8 cellular contexts compared by ENCODE assay signal in genomic region chr4:138241281-138242075, GRCh38. TPM values are rescaled to one million over a fixed set of nuclear protein-coding genes. Genes with fewer than 3 reads are reported as not detected.
DNase-seq lines count a peak whose midpoint lies in the region; ATAC-seq and TF ChIP-seq lines count a peak whose summit lies in the region.

No MANE protein-coding gene starts in this region.

- peak overlapping the region; percentile 51 for H2AFZ ChIP-seq in fibroblast of lung (ENCODE audit: low read length)

- H3K4me3 ChIP-seq in fibroblast of lung (replicated peaks in 1 of 4; ENCODE audit: control extremely low read depth in 1 of 4, insufficient read depth in 1 of 4, low read depth in 3 of 4, low read length in 4 of 4): peak overlapping the region; percentile 58 to 86 (median 60)
- H3K4me3 ChIP-seq in skeletal muscle cell (ENCODE audit: low read depth, low read length): peak overlapping the region; percentile 65

- peaks cover 14% of the 10 kb centered on the region for H3K4me1 Mint-ChIP-seq in activated T-cell treated with anti-CD3 and anti-CD28 coated beads, Interleukin-2, amount 50 U/mL, for 4 hours (ENCODE audit: low read depth)

- H3K27ac ChIP-seq in fibroblast of lung (ENCODE audit: insufficient read depth, low read length): peak overlapping the region; percentile 83

- H3K36me3 Mint-ChIP-seq in activated T-cell treated with anti-CD3 and anti-CD28 coated beads, Interleukin-2, amount 50 U/mL, for 4 hours (ENCODE audit: insufficient read depth): no peaks in the 10 kb centered on the region

- peak overlapping the region; percentile 97 for H3K4me2 ChIP-seq in fibroblast of lung (ENCODE audit: extremely low read depth, insufficient read depth, low read length)

- no peaks in the 10 kb centered on the region for H3K4me1 ChIP-seq in fibroblast of lung (ENCODE audit: control insufficient read depth, extremely low read depth, insufficient read depth, low read length)

- no peak for DNase-seq in activated T-cell treated with anti-CD3 and anti-CD28 coated beads, Interleukin-2, amount 50 U/mL, for 4 hours
- no peak for DNase-seq in activated T-cell treated with anti-CD3 and anti-CD28 coated beads, Interleukin-2, amount 50 U/mL, for 1 hour
- peak; percentile 51 for DNase-seq in UCSD-AML1 (lab: John Stamatoyannopoulos, UW; ENCODE audit: unreplicated experiment)
- DNase-seq in fibroblast of lung (ENCODE audit: low read depth in 2 of 2): peak; percentile 45 to 56
- no peak for DNase-seq in skeletal muscle cell (ENCODE audit: low read depth)
- DNase-seq in NCI-H187 (lab: John Stamatoyannopoulos, UW): no peak
- DNase-seq in foreskin melanocyte: no peak

- H3K9me3 ChIP-seq in fibroblast of lung (ENCODE audit: control insufficient read depth, insufficient read depth, low read depth, low read length): no peaks in the 10 kb centered on the region

- no peaks in the 10 kb centered on the region for H4K20me1 ChIP-seq in fibroblast of lung (ENCODE audit: control insufficient read depth, extremely low read depth, insufficient read depth, low read length)

- ATAC-seq in activated T-cell treated with anti-CD3 and anti-CD28 coated beads, Interleukin-2, amount 50 U/mL, for 4 hours: no peak
- peak; percentile 0 for ATAC-seq in HG03280 (IDR thresholded peaks at IDR 0.05; ENCODE audit: unreplicated experiment)

- peaks cover 17% of the 10 kb centered on the region for H3K79me2 ChIP-seq in fibroblast of lung (ENCODE audit: control insufficient read depth, insufficient read depth, low read length)

- H3K27me3 Mint-ChIP-seq in activated T-cell treated with anti-CD3 and anti-CD28 coated beads, Interleukin-2, amount 50 U/mL, for 4 hours (ENCODE audit: low read depth): no peaks in the 10 kb centered on the region

- no peak overlapping the region for H3K9ac ChIP-seq in fibroblast of lung (ENCODE audit: insufficient read depth, low read length)

- H3K27me3 ChIP-seq in fibroblast of lung (ENCODE audit: control insufficient read depth, insufficient read depth, low read length): no peaks in the 10 kb centered on the region

- no peaks in the 10 kb centered on the region for H3K36me3 ChIP-seq in fibroblast of lung (ENCODE audit: control insufficient read depth, insufficient read depth, low read length)

- H3K4me3 Mint-ChIP-seq in activated T-cell treated with anti-CD3 and anti-CD28 coated beads, Interleukin-2, amount 50 U/mL, for 4 hours: peak overlapping the region; percentile 81

- no peaks in the 10 kb centered on the region for H3K9me3 Mint-ChIP-seq in activated T-cell treated with anti-CD3 and anti-CD28 coated beads, Interleukin-2, amount 50 U/mL, for 4 hours

- no peak for TF ChIP-seq CTCF in fibroblast of lung (conservative IDR thresholded peaks at IDR 0.05 in 1 of 2, IDR thresholded peaks at IDR 0.05 in 1 of 2; ENCODE audit: low read depth in 1 of 2, low read length in 2 of 2)

RNA-seq across cellular contexts. Expression of gene SLC7A11, which starts 0.7 kb away (rescaled TPM):
- 1 to 10 TPM in 2 of 3 donors, under 1 TPM in 1; 0.63 to 1.2 (median 1.0) TPM for total RNA-seq in activated T-cell treated with anti-CD3 and anti-CD28 coated beads, Interleukin-2, amount 50 U/mL, for 4 hours
- total RNA-seq in fibroblast of lung: 46.0 and 74.8 TPM in 2 replicates
- polyA plus RNA-seq in fibroblast of lung: 9.6 and 16.0 TPM in 2 replicates
- polyA plus RNA-seq in fibroblast of lung (2012): 5.9 and 9.5 TPM in 2 replicates
- polyA minus RNA-seq in fibroblast of lung (ENCODE audit: low replicate concordance): 20.1 and 22.5 TPM in 2 replicates

Comparison
In these comparisons a context has a peak if more than half of its experiments do, and no peak if none do; other contexts are left out.
1. DNase-seq: peak in UCSD-AML1 (single experiment) and fibroblast of lung (2 of 2); none in activated T-cell treated with anti-CD3 and anti-CD28 coated beads, Interleukin-2, amount 50 U/mL, for 4 hours (single experiment), activated T-cell treated with anti-CD3 and anti-CD28 coated beads, Interleukin-2, amount 50 U/mL, for 1 hour (single experiment), skeletal muscle cell (single experiment), NCI-H187 (0 of 2) and foreskin melanocyte (single experiment).
2. RNA of gene SLC7A11, which starts 0.7 kb away (total RNA-seq): 46.0 to 74.8 TPM in fibroblast of lung; 0.63 to 1.2 TPM in activated T-cell treated with anti-CD3 and anti-CD28 coated beads, Interleukin-2, amount 50 U/mL, for 4 hours; every median in the first group is over 10 times any median in the second.